Comparison of ENCODE assay signal across 8 cellular contexts in the genomic region with DNA sequence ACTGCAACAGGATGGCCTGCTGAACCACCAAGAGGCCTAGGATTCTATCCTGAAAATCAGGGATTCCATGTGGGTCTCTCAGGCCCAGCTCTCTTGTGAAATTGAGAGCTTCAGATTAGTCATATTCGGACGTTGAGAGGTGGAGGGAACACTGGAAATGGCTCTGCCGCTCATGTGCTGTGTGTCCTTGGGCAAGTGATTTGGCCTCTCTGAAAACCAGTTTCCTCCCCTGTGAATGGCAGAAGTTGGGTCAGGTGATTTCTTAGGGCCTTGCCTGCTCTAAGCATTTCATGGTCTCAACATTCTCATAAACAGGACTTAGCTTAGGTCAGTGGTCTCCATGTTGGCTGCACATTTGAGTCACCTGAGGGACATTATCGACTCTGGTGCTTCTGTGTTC.
"Had no signal": no experiment of that assay in that cellular context is flagged by ENCODE, and none has a peak within 500 bp of the region (broad histone marks: within the 10 kb centered on the region; RNA-seq: fewer than 3 reads in every experiment).

No MANE protein-coding gene starts in this region.

- H3K9ac ChIP-seq: GM23248 had no signal

- H3K4me1 ChIP-seq: HAP-1 had no signal

- H3K27ac ChIP-seq: GM23248, HL-60 had no signal

- H3K9me3 Mint-ChIP-seq: IgD-negative memory B cell had no signal

- DNase-seq: GM23248, GOT3, H7, HFFc6, KG1 had no signal

- H3K36me3 ChIP-seq: HAP-1 had no signal

- H3K9me3 ChIP-seq: HAP-1 had no signal

- H2AFZ ChIP-seq: GM23248 had no signal

- H3K4me3 ChIP-seq: GM23248, HAP-1 had no signal

- H3K27ac Mint-ChIP-seq: HFFc6 had no signal

- H3K4me3 Mint-ChIP-seq: HFFc6 had no signal

- H3K27me3 Mint-ChIP-seq: IgD-negative memory B cell had no signal
